In genomic region chr16:53626161-53626560, GRCh38 we compare ENCODE assay signal across 25 cellular contexts.
DNase-seq lines count a peak whose midpoint lies in the region; ATAC-seq and TF ChIP-seq lines count a peak whose summit lies in the region.
"Had no signal": no experiment of that assay in that cellular context is flagged by ENCODE, and none has a peak within 500 bp of the region (broad histone marks: within the 10 kb centered on the region; RNA-seq: fewer than 3 reads in every experiment).

No MANE protein-coding gene starts in this region.

- H3K4me3 Mint-ChIP-seq in chondrocyte (ENCODE audit: unreplicated experiment): no peak overlapping the region
- H3K4me3 Mint-ChIP-seq in glutamatergic neuron (ENCODE audit: unreplicated experiment): no peak overlapping the region
- H3K4me3 Mint-ChIP-seq: CD4-positive, CD25-positive, alpha-beta regulatory T cell; T-cell had no signal

- H3K79me2 ChIP-seq in PC-9 (ENCODE audit: low read depth): no peaks in the 10 kb centered on the region

- no peak for TF ChIP-seq CTCF in chondrocyte (IDR thresholded peaks at IDR 0.05)
- TF ChIP-seq CTCF in glutamatergic neuron (IDR thresholded peaks at IDR 0.05; ENCODE audit: partially characterized antibody, unreplicated experiment): no peak
- TF ChIP-seq CTCF in PC-9 (conservative IDR thresholded peaks at IDR 0.05): no peak

- no TSS peak for BruUV-seq in PC-9 (replicated peaks; lab: Mats Ljungman, UMichigan)

- H3K36me3 Mint-ChIP-seq in chondrocyte (ENCODE audit: low read depth): peaks cover 1% of the 10 kb centered on the region
- H3K36me3 Mint-ChIP-seq in glutamatergic neuron (ENCODE audit: unreplicated experiment): no peaks in the 10 kb centered on the region
- H3K36me3 Mint-ChIP-seq: CD4-positive, CD25-positive, alpha-beta regulatory T cell had no signal

- H3K9me3 ChIP-seq in PC-9 (ENCODE audit: insufficient read depth, low read depth): no peaks in the 10 kb centered on the region
- H3K9me3 ChIP-seq: MG63, SJSA1 had no signal

- CTCF ChIA-PET in PC-9 (lab: Charles Lee): no interaction called here

- no peaks in the 10 kb centered on the region for H3K36me3 ChIP-seq in PC-9 (ENCODE audit: low read depth)
- H3K36me3 ChIP-seq: SJSA1 had no signal

- H3K4me1 Mint-ChIP-seq in chondrocyte (ENCODE audit: low read depth): peaks cover 10% of the 10 kb centered on the region
- peaks cover 14% of the 10 kb centered on the region for H3K4me1 Mint-ChIP-seq in glutamatergic neuron (ENCODE audit: low read depth, unreplicated experiment)
- H3K4me1 Mint-ChIP-seq: T-cell had no signal

- intact Hi-C loops in PC-9 (cut with micrococcal nuclease; ENCODE audit: unreplicated experiment): no loop called here

- H3F3A ChIP-seq in PC-9 (ENCODE audit: insufficient read depth, low read depth): no peaks in the 10 kb centered on the region

- H3K4me1 ChIP-seq in PC-9 (replicated peaks; ENCODE audit: insufficient read depth): no peaks in the 10 kb centered on the region
- H3K4me1 ChIP-seq: SJSA1 had no signal

- no peak overlapping the region for H2AFZ ChIP-seq in PC-9

- H4K20me1 ChIP-seq in PC-9 (ENCODE audit: insufficient read depth): no peaks in the 10 kb centered on the region
- H4K20me1 ChIP-seq: BLaER1 had no signal

- no peaks in the 10 kb centered on the region for H3K27me3 ChIP-seq in PC-9 (ENCODE audit: insufficient read depth, low read depth)
- H3K27me3 ChIP-seq: BLaER1, MG63, SJSA1 had no signal

- no peak overlapping the region for H3K27ac ChIP-seq in PC-9
- H3K27ac ChIP-seq: BLaER1, SJSA1 had no signal

- H3K27me3 Mint-ChIP-seq in chondrocyte (ENCODE audit: low read depth) (no peaks in the 10 kb centered on the region), glutamatergic neuron (ENCODE audit: unreplicated experiment) (no peaks in the 10 kb centered on the region)
- H3K27me3 Mint-ChIP-seq: CD4-positive, CD25-positive, alpha-beta regulatory T cell; T-cell had no signal

- POLR2A ChIA-PET in PC-9 (lab: Charles Lee; ENCODE audit: unreplicated experiment): no interaction called here

- no peaks in the 10 kb centered on the region for H3K9me3 Mint-ChIP-seq in chondrocyte (ENCODE audit: low read depth)
- H3K9me3 Mint-ChIP-seq in glutamatergic neuron (ENCODE audit: unreplicated experiment): peaks cover 2% of the 10 kb centered on the region
- H3K9me3 Mint-ChIP-seq: T-cell had no signal

- no peak for ATAC-seq in HG02884 (IDR thresholded peaks at IDR 0.05; ENCODE audit: unreplicated experiment)
- ATAC-seq: HCT116, PC-3, Right ventricle myocardium inferior, T-cell had no signal

- DNase-seq in NCI-H748 (lab: John Stamatoyannopoulos, UW; ENCODE audit: unreplicated experiment) (peak; percentile 30), NCI-H748 treated with DMSO at 0.1 percent for 48 hours (lab: John Stamatoyannopoulos, UW) (no peak), chondrocyte (ENCODE audit: low spot score) (no peak), glutamatergic neuron (no peak), retina (peak; percentile 15), PC-9 (no peak), SW 1271 (lab: John Stamatoyannopoulos, UW) (no peak)
- DNase-seq: CD4-positive, CD25-positive, alpha-beta regulatory T cell; DMS79; EL; GDM1; KBM-7; MG63; NCI-H146; NCI-H1930; NCI-H2107; NCI-H526 treated with DMSO at 0.1 percent for 48 hours; NK-92 treated with Interleukin-12 subunit alpha and Interleukin-12 subunit beta, amount 100 ng/mL, for 24 hours; PC-3; T-cell had no signal

- H3K4me2 ChIP-seq in PC-9: no peak overlapping the region
- H3K4me2 ChIP-seq: BLaER1 had no signal

- no peak overlapping the region for H3K4me3 ChIP-seq in PC-9
- H3K4me3 ChIP-seq: BLaER1, MG63, SJSA1 had no signal

- peak overlapping the region; percentile 45 for H3K27ac Mint-ChIP-seq in chondrocyte (ENCODE audit: unreplicated experiment)
- H3K27ac Mint-ChIP-seq in glutamatergic neuron (ENCODE audit: unreplicated experiment): peak overlapping the region; percentile 39
- H3K27ac Mint-ChIP-seq: CD4-positive, CD25-positive, alpha-beta regulatory T cell; T-cell had no signal

- H3K9me2 ChIP-seq in PC-9 (ENCODE audit: insufficient read depth): no peaks in the 10 kb centered on the region

Comparison
In these comparisons a context has a peak if more than half of its experiments do, and no peak if none do; other contexts are left out.
1. DNase-seq: peak in NCI-H748 (single experiment) and retina (single experiment); none in NCI-H748 treated with DMSO at 0.1 percent for 48 hours (single experiment), chondrocyte (single experiment), glutamatergic neuron (single experiment), PC-9 (0 of 2) and SW 1271 (0 of 2).